Comparison of ENCODE assay signal across 8 cellular contexts in the genomic region with DNA sequence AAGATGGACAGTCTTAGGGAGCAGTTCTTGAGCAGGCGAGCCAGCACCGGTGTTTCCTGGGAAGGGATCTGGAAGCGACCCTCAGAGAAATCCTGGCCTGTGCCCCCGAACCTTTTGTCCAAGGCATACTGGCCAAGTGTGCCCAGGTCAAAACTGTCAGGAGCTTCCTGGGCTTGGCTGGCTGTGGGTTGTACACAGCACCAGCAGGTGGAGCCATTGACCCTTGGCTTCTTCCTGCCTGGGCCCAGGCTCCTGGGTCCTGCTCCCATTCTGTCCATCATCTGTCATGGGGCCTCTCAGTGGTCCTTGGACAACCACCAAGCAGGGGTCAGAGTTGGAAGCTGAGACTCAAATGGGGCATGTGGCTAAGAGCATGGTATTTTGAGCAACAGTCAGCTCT. TPM values are rescaled to one million over a fixed set of nuclear protein-coding genes. Genes with fewer than 3 reads are reported as not detected.
DNase-seq lines count a peak whose midpoint lies in the region; FAIRE-seq and TF ChIP-seq lines count a peak whose summit lies in the region.
"Not testable (repeated sequence)": the region's sequence is repeated elsewhere in the genome, so short reads cannot be mapped to it uniquely, and the experiment has no call there.
"Had no signal": no experiment of that assay in that cellular context is flagged by ENCODE, and none has a peak within 500 bp of the region (broad histone marks: within the 10 kb centered on the region; RNA-seq: fewer than 3 reads in every experiment).

No MANE protein-coding gene starts in this region.

- POLR2A ChIA-PET in H1 (lab: Charles Lee; ENCODE audit: partially characterized antibody) = not testable (repeated sequence)

- peak; percentile 28 for FAIRE-seq in H1 (lab: Jason Lieb, UNC)
- FAIRE-seq in kidney (lab: Jason Lieb, UNC) = not testable (repeated sequence)

- H3K27ac ChIP-seq in H1 (ENCODE audit: low read depth, low read length); kidney (ENCODE audit: low read depth in 2 of 2, low read length in 2 of 2); ovary: not testable (repeated sequence)

- H2AFZ ChIP-seq in H1 (ENCODE audit: low read length) = not testable (repeated sequence)

- WGBS in H1 (ENCODE audit: extremely low coverage in 1 of 2, insufficient coverage in 1 of 2, insufficient read length in 1 of 2, insufficient replicate concordance in 2 of 2, low coverage in 1 of 2, low lambda C conversion rate in 2 of 2, missing lambda C conversion rate in 1 of 2), 2 experiments = no CpG with 5 or more reads among the region's 4 CpGs
- WGBS in ovary, 3 donors = no CpG with 5 or more reads among the region's 4 CpGs

- TF ChIP-seq EP300 in H1 (IDR thresholded peaks at IDR 0.05; ENCODE audit: borderline replicate concordance in 1 of 2, low read depth in 2 of 2, low read length in 2 of 2); ovary (IDR thresholded peaks at IDR 0.05): not testable (repeated sequence)

- not testable (repeated sequence) for H3K9me3 ChIP-seq in H1 (ENCODE audit: insufficient read depth in 2 of 2, low read depth in 1 of 2, low read length in 1 of 2); kidney (ENCODE audit: control insufficient read depth in 1 of 2, low read length in 2 of 2); ovary

- not testable (repeated sequence) for H3K56ac ChIP-seq in H1 (replicated peaks; ENCODE audit: insufficient read length, low read depth, low read length)

- not testable (repeated sequence) for H2BK5ac ChIP-seq in H1 (ENCODE audit: low read depth, low read length)

- intact Hi-C loops in kidney (cut with DNase I); ovary (cut with DNase I): not testable (repeated sequence)

- not testable (repeated sequence) for H3K27me3 ChIP-seq in H1 (replicated peaks in 1 of 4; ENCODE audit: control insufficient read depth in 3 of 4, extremely low read depth in 1 of 4, insufficient read depth in 3 of 4, low read length in 3 of 4); ovary

- H3K4me2 ChIP-seq in H1 (ENCODE audit: insufficient read depth in 1 of 2, low read depth in 2 of 2, low read length in 2 of 2) = not testable (repeated sequence)

- not testable (repeated sequence) for H3K36me3 ChIP-seq in H1 (ENCODE audit: control insufficient read depth in 2 of 4, insufficient read depth in 4 of 4, low read length in 3 of 4); kidney (ENCODE audit: control insufficient read depth in 1 of 2, insufficient read depth in 2 of 2, low read length in 2 of 2); ovary

- not testable (repeated sequence) for H2BK15ac ChIP-seq in H1 (ENCODE audit: low read length)

- not testable (repeated sequence) for H4K8ac ChIP-seq in H1 (ENCODE audit: extremely low read depth, insufficient read depth, low read length)

- H2AK5ac ChIP-seq in H1 (ENCODE audit: low read depth, low read length) = not testable (repeated sequence)

- H2BK20ac ChIP-seq in H1 (ENCODE audit: low read length) = not testable (repeated sequence)

- H4K91ac ChIP-seq in H1 (replicated peaks; ENCODE audit: insufficient read length, low read length) = not testable (repeated sequence)

- H3K18ac ChIP-seq in H1 (ENCODE audit: extremely low read depth, low read length) = not testable (repeated sequence)

- TF ChIP-seq RAD21 in H1 (IDR thresholded peaks at IDR 0.05 in 1 of 2, conservative IDR thresholded peaks at IDR 0.05 in 1 of 2; ENCODE audit: low read depth in 2 of 2, low read length in 2 of 2) = peak; percentile 36 to 39

- not testable (repeated sequence) for H3K79me2 ChIP-seq in H1 (ENCODE audit: control insufficient read depth in 1 of 2, insufficient read depth in 2 of 2, low read length in 2 of 2)

- not testable (repeated sequence) for H2BK120ac ChIP-seq in H1 (replicated peaks; ENCODE audit: low read depth, low read length)

- TF ChIP-seq POLR2A in H1 (IDR thresholded peaks at IDR 0.05; ENCODE audit: control extremely low read depth in 1 of 2, low read depth in 2 of 2, low read length in 2 of 2); ovary (IDR thresholded peaks at IDR 0.05): not testable (repeated sequence)

- DNase-seq in T-helper 9 cell (peak; percentile 2), H1 (ENCODE audit: low read depth in 1 of 2, low spot score in 2 of 2) (peak in 1 of 2 experiments; percentile 77), kidney (peak; percentile 41), ovary (peak; percentile 38 to 77 (median 58))
- DNase-seq in activated naive CD4-positive, alpha-beta T cell treated with Interleukin-2 at 50 U/mL for 16 hours = peak; percentile 14
- peak; percentile 26 to 30 for DNase-seq in stimulated activated CD4-positive, alpha-beta T cell treated with anti-CD3 and anti-CD28 coated beads, Interleukin-4, amount 100 ng/mL, for 48 hours (ENCODE audit: low read depth in 2 of 2)

- H3K14ac ChIP-seq in H1 (ENCODE audit: insufficient read length) = not testable (repeated sequence)

- not testable (repeated sequence) for H3K23me2 ChIP-seq in H1 (ENCODE audit: low read depth, low read length)

- not testable (repeated sequence) for H3K4me3 ChIP-seq in H1 (ENCODE audit: extremely low read depth in 1 of 4, insufficient read depth in 2 of 4, low read depth in 3 of 4, low read length in 4 of 4); kidney (ENCODE audit: low read length in 2 of 2); ovary

- H3K23ac ChIP-seq in H1 (ENCODE audit: insufficient read length) = not testable (repeated sequence)

- H3K4me1 ChIP-seq in H1 (replicated peaks in 1 of 4; ENCODE audit: control insufficient read depth in 3 of 4, insufficient read depth in 4 of 4, low read length in 3 of 4); kidney (ENCODE audit: control insufficient read depth in 1 of 2, insufficient read depth in 1 of 2, low read depth in 1 of 2, low read length in 2 of 2); ovary (ENCODE audit: insufficient read depth): not testable (repeated sequence)

- not testable (repeated sequence) for H3K79me1 ChIP-seq in H1 (ENCODE audit: low read depth, low read length)

- H3K9ac ChIP-seq in H1 (replicated peaks in 1 of 4; ENCODE audit: extremely low read depth in 1 of 4, low read depth in 3 of 4, low read length in 3 of 4); kidney (ENCODE audit: low read length in 2 of 2): not testable (repeated sequence)

- not testable (repeated sequence) for H2BK12ac ChIP-seq in H1 (ENCODE audit: low read depth, low read length)

- H4K5ac ChIP-seq in H1 (ENCODE audit: insufficient read length, low read depth, low read length) = not testable (repeated sequence)

- H3K4ac ChIP-seq in H1 (replicated peaks; ENCODE audit: insufficient read length, low read depth, low read length) = not testable (repeated sequence)

- H4K20me1 ChIP-seq in H1 (replicated peaks in 1 of 2; ENCODE audit: control insufficient read depth in 1 of 2, insufficient read depth in 2 of 2, low read length in 2 of 2) = not testable (repeated sequence)

- CTCF ChIA-PET in H1 (lab: Charles Lee; ENCODE audit: partially characterized antibody) = not testable (repeated sequence)

- peak; percentile 32 for TF ChIP-seq CTCF in GM12874 (IDR thresholded peaks at IDR 0.05; ENCODE audit: insufficient read depth, low read depth, low read length)
- TF ChIP-seq CTCF in H1 (IDR thresholded peaks at IDR 0.05; ENCODE audit: control extremely low read depth in 1 of 3, insufficient read depth in 1 of 3, low read depth in 1 of 3, low read length in 3 of 3) = peak; percentile 13 to 35 (median 31); a peak in 3 of 4 replicates
- peak; percentile 7 for TF ChIP-seq CTCF in kidney (IDR thresholded peaks at IDR 0.05; ENCODE audit: borderline replicate concordance, extremely low read depth, insufficient read depth)
- TF ChIP-seq CTCF in ovary (IDR thresholded peaks at IDR 0.05) = not testable (repeated sequence)

RNA-seq across cellular contexts. Expression of gene GRAPL, which starts 15.0 kb away (rescaled TPM):
- not detected in 2 replicates for total RNA-seq in H1 (2021; fragmentation: NEBNext Ultra II Directional; extraction: Animal tissue kit (Norgen Biotek cat#: 25700))
- polyA plus RNA-seq in H1 (2011; rRNA removed) = 0.15 and 0.24 TPM in 2 replicates
- 0.37 TPM for polyA plus RNA-seq in H1 (2011; cell fraction: cytosol; rRNA removed)
- 0.43 TPM for polyA plus RNA-seq in H1 (2011; cell fraction: nucleus; rRNA removed)
- polyA plus RNA-seq in H1 (2012, experiment 1 of 2) = 0.43 to 0.56 TPM (median 0.52 TPM) in 3 of 4 replicates, not detected in the other
- polyA plus RNA-seq in H1 (2012, experiment 2 of 2) = not detected
- polyA plus RNA-seq in H1 (2013, experiment 1 of 2) = 0.22 TPM
- polyA plus RNA-seq in H1 (2013, experiment 2 of 2) = 0.06 TPM
- polyA minus RNA-seq in H1 (2011; rRNA and poly(A)+ RNA removed) = 0.63 and 1.6 TPM in 2 replicates
- not detected for polyA minus RNA-seq in H1 (2011; cell fraction: cytosol; rRNA and poly(A)+ RNA removed)
- 1.2 TPM for polyA minus RNA-seq in H1 (2011; cell fraction: nucleus; rRNA and poly(A)+ RNA removed)
- total RNA-seq in kidney = 10.7 TPM
- 1.4 TPM for polyA plus RNA-seq in kidney (ENCODE audit: insufficient read depth, low read depth, low replicate concordance)
- 1 to 10 TPM in 5 of 7 donors, under 1 TPM in 1, not detected in 1; 0.76 to 5.1 (median 1.8) TPM for total RNA-seq in ovary
- polyA plus RNA-seq in ovary = 1 to 10 TPM; 1.0 to 3.6 TPM
- total RNA-seq: epithelial cell of proximal tubule had no signal
